Comparison of ENCODE assay signal across 17 cellular contexts in genomic region chr9:97594414-97594921, GRCh38. TPM values are rescaled to one million over a fixed set of nuclear protein-coding genes. Genes with fewer than 3 reads are reported as not detected.
DNase-seq lines count a peak whose midpoint lies in the region; ATAC-seq and TF ChIP-seq lines count a peak whose summit lies in the region.
"Had no signal": no experiment of that assay in that cellular context is flagged by ENCODE, and none has a peak within 500 bp of the region (broad histone marks: within the 10 kb centered on the region; RNA-seq: fewer than 3 reads in every experiment).

No MANE protein-coding gene starts in this region.

- peaks cover 9% of the 10 kb centered on the region for H3K27me3 Mint-ChIP-seq in T-helper 2 cell treated with Interferon-gamma antibody and Interleukin-4, amounts not matched to agents 5 μg/mL and 100 μg/mL, for 36 hours (ENCODE audit: low read depth)
- no peaks in the 10 kb centered on the region for H3K27me3 Mint-ChIP-seq in activated naive CD4-positive, alpha-beta T cell treated with anti-CD3 and anti-CD28 coated beads, Interleukin-2, amount 10 ng/mL, durations not matched to agents 7 days and 5 days

- no peak overlapping the region for H3K4me3 ChIP-seq in HEK293 (ENCODE audit: low read depth, low read length)
- no peak overlapping the region for H3K4me3 ChIP-seq in gastrocnemius medialis
- H3K4me3 ChIP-seq in hepatocyte: no peak overlapping the region
- H3K4me3 ChIP-seq: colonic mucosa, mucosa of descending colon, SJSA1, suprapubic skin had no signal

- CTCF ChIA-PET in HEK293 (lab: Yijun Ruan, JAX): interaction anchor here (1.1 to 5.7 kb wide), 3 partner anchors 18 to 208 kb away, joined by 3 to 102 read pairs (median 38); no protein-coding TSS in a partner anchor
- CTCF ChIA-PET in activated naive CD4-positive, alpha-beta T cell treated with anti-CD3 and anti-CD28 coated beads, Interleukin-2, amount 10 ng/mL, durations not matched to agents 7 days and 5 days (lab: Charles Lee): interaction anchor here (0.7 to 1.9 kb wide), 3 partner anchors 125 to 738 kb away, joined by 4 read pairs; no protein-coding TSS in a partner anchor

- TF ChIP-seq CTCF in HEK293 (tag by site-specific recombination; IDR thresholded peaks at IDR 0.05) (no peak), gastrocnemius medialis (IDR thresholded peaks at IDR 0.05 in 4 of 5, conservative IDR thresholded peaks at IDR 0.05 in 1 of 5) (no peak), hepatocyte (IDR thresholded peaks at IDR 0.05; ENCODE audit: poor library complexity) (no peak)

- peaks cover 0 to 39% of the 10 kb centered on the region in 2 experiments; a peak in 1 of 3 replicates for H3K36me3 ChIP-seq in HEK293 (ENCODE audit: control insufficient read depth in 2 of 2, insufficient read depth in 1 of 2, low read length in 2 of 2)
- H3K36me3 ChIP-seq in gastrocnemius medialis: peaks cover 0 to 27% of the 10 kb centered on the region in 2 donors
- H3K36me3 ChIP-seq in hepatocyte (replicated peaks; ENCODE audit: insufficient read depth, low read depth): no peaks in the 10 kb centered on the region
- H3K36me3 ChIP-seq: colonic mucosa, SJSA1 had no signal

- no peak overlapping the region for H3K4me3 Mint-ChIP-seq in T-helper 2 cell treated with Interferon-gamma antibody and Interleukin-4, amounts not matched to agents 5 μg/mL and 100 μg/mL, for 36 hours
- H3K4me3 Mint-ChIP-seq in activated naive CD4-positive, alpha-beta T cell treated with anti-CD3 and anti-CD28 coated beads, Interleukin-2, amount 10 ng/mL, durations not matched to agents 7 days and 5 days: no peak overlapping the region
- H3K4me3 Mint-ChIP-seq: activated naive CD8-positive, alpha-beta T cell treated with anti-CD3 and anti-CD28 coated beads for 36 hours; CD8-positive, alpha-beta T cell had no signal

- H3K27ac ChIP-seq in HEK293 (ENCODE audit: extremely low read depth, low read depth, low read length) (no peak overlapping the region), gastrocnemius medialis (peak overlapping the region; percentile 83 to 90 (median 88)), hepatocyte (no peak overlapping the region)
- H3K27ac ChIP-seq: colonic mucosa, SJSA1, suprapubic skin had no signal

- peaks cover 2% of the 10 kb centered on the region for H3K36me3 Mint-ChIP-seq in T-helper 2 cell treated with Interferon-gamma antibody and Interleukin-4, amounts not matched to agents 5 μg/mL and 100 μg/mL, for 36 hours (ENCODE audit: low read depth)
- no peaks in the 10 kb centered on the region for H3K36me3 Mint-ChIP-seq in activated naive CD4-positive, alpha-beta T cell treated with anti-CD3 and anti-CD28 coated beads, Interleukin-2, amount 10 ng/mL, durations not matched to agents 7 days and 5 days
- H3K36me3 Mint-ChIP-seq: activated naive CD8-positive, alpha-beta T cell treated with anti-CD3 and anti-CD28 coated beads for 36 hours had no signal

- H2AFZ ChIP-seq in hepatocyte: no peak overlapping the region

- no peaks in the 10 kb centered on the region for H3K4me1 ChIP-seq in HEK293 (ENCODE audit: control insufficient read depth, insufficient read depth, low read length)
- peaks cover 65 to 77% of the 10 kb centered on the region in 2 donors for H3K4me1 ChIP-seq in gastrocnemius medialis
- no peaks in the 10 kb centered on the region for H3K4me1 ChIP-seq in hepatocyte (ENCODE audit: insufficient read depth)
- H3K4me1 ChIP-seq: colonic mucosa, SJSA1 had no signal

- H3K27ac Mint-ChIP-seq in T-helper 2 cell treated with Interferon-gamma antibody and Interleukin-4, amounts not matched to agents 5 μg/mL and 100 μg/mL, for 36 hours: no peak overlapping the region
- no peak overlapping the region for H3K27ac Mint-ChIP-seq in activated naive CD4-positive, alpha-beta T cell treated with anti-CD3 and anti-CD28 coated beads, Interleukin-2, amount 10 ng/mL, durations not matched to agents 7 days and 5 days
- H3K27ac Mint-ChIP-seq: activated naive CD8-positive, alpha-beta T cell treated with anti-CD3 and anti-CD28 coated beads for 36 hours; CD8-positive, alpha-beta T cell had no signal

- 86% methylated on average over 10 of the region's 10 CpGs for WGBS in hepatocyte (ENCODE audit: low lambda C conversion rate, missing lambda C conversion rate)

- peaks cover 9% of the 10 kb centered on the region for H3K4me1 Mint-ChIP-seq in T-helper 2 cell treated with Interferon-gamma antibody and Interleukin-4, amounts not matched to agents 5 μg/mL and 100 μg/mL, for 36 hours (ENCODE audit: low read depth)
- peaks cover 8% of the 10 kb centered on the region for H3K4me1 Mint-ChIP-seq in activated naive CD4-positive, alpha-beta T cell treated with anti-CD3 and anti-CD28 coated beads, Interleukin-2, amount 10 ng/mL, durations not matched to agents 7 days and 5 days

- H3K27me3 ChIP-seq in gastrocnemius medialis: no peaks in the 10 kb centered on the region
- H3K27me3 ChIP-seq in hepatocyte: no peaks in the 10 kb centered on the region
- H3K27me3 ChIP-seq: colonic mucosa, SJSA1, suprapubic skin had no signal

- no peaks in the 10 kb centered on the region for H4K20me1 ChIP-seq in hepatocyte (ENCODE audit: insufficient read depth, poor library complexity, severe bottlenecking)

- ATAC-seq in Right ventricle myocardium superior (ENCODE audit: poor library complexity): peak; percentile 75
- peak; percentile 79 to 80 for ATAC-seq in gastrocnemius medialis
- ATAC-seq: CD8-positive, alpha-beta T cell; mucosa of descending colon had no signal

- H3K79me2 ChIP-seq in hepatocyte: no peaks in the 10 kb centered on the region

- intact Hi-C loops in Right ventricle myocardium superior (cut with DNase I) (loop anchor here (10.0 kb wide), 1 partner anchor 90 kb away; the partner anchor contains the start of gene TMOD1), gastrocnemius medialis (cut with DNase I; ENCODE audit: low total_unique reads) (loop anchor here (5.0 kb wide), 2 partner anchors 37 to 57 kb away; no protein-coding TSS in a partner anchor)

- POLR2A ChIA-PET in HEK293 (lab: Yijun Ruan, JAX): no interaction called here

- H3K4me2 ChIP-seq in hepatocyte: no peak overlapping the region

- H3K9me3 Mint-ChIP-seq in T-helper 2 cell treated with Interferon-gamma antibody and Interleukin-4, amounts not matched to agents 5 μg/mL and 100 μg/mL, for 36 hours: no peaks in the 10 kb centered on the region
- H3K9me3 Mint-ChIP-seq in activated naive CD4-positive, alpha-beta T cell treated with anti-CD3 and anti-CD28 coated beads, Interleukin-2, amount 10 ng/mL, durations not matched to agents 7 days and 5 days: no peaks in the 10 kb centered on the region
- H3K9me3 Mint-ChIP-seq: activated naive CD8-positive, alpha-beta T cell treated with anti-CD3 and anti-CD28 coated beads for 36 hours; CD8-positive, alpha-beta T cell had no signal

- in situ Hi-C loops in gastrocnemius medialis (cut with MboI; ENCODE audit: low sequenced_read_pairs in 4 of 4): loop anchor here in 1 of 4 donors (10.0 kb wide), 1 partner anchor 90 kb away; the partner anchor contains the start of gene TMOD1

- H3K9me3 ChIP-seq in HEK293 (ENCODE audit: control insufficient read depth, insufficient read depth, low read depth, low read length) (no peaks in the 10 kb centered on the region), gastrocnemius medialis (no peaks in the 10 kb centered on the region), hepatocyte (ENCODE audit: low read depth) (no peaks in the 10 kb centered on the region)
- H3K9me3 ChIP-seq: colonic mucosa, mucosa of descending colon, SJSA1, suprapubic skin had no signal

- no peaks in the 10 kb centered on the region for H3K9me2 ChIP-seq in hepatocyte (replicated peaks; ENCODE audit: insufficient read depth)

- DNase-seq in NCI-H446 (lab: John Stamatoyannopoulos, UW): peak; percentile 11 to 67
- peak; percentile 75 for DNase-seq in Right ventricle myocardium superior
- peak; percentile 94 to 98 for DNase-seq in gastrocnemius medialis
- DNase-seq in T-helper 2 cell treated with Interferon-gamma antibody and Interleukin-4, amounts not matched to agents 5 μg/mL and 100 μg/mL, for 36 hours (ENCODE audit: low spot score): no peak
- no peak for DNase-seq in activated naive CD4-positive, alpha-beta T cell treated with anti-CD3 and anti-CD28 coated beads, Interleukin-2, amount 10 ng/mL, durations not matched to agents 7 days and 5 days
- DNase-seq in hepatocyte (ENCODE audit: low spot score): no peak
- no peak for DNase-seq in activated effector memory CD4-positive, alpha-beta T cell treated with anti-CD3 and anti-CD28 coated beads, Interleukin-2, amount 50 U/mL, for 16 hours
- DNase-seq: activated CD8-positive, alpha-beta memory T cell treated with anti-CD3 and anti-CD28 coated beads, Interleukin-2, amount 50 U/mL, for 48 hours; activated naive CD8-positive, alpha-beta T cell treated with anti-CD3 and anti-CD28 coated beads for 36 hours; CD8-positive, alpha-beta T cell; colonic mucosa; KBM-7; mucosa of descending colon; NCI-H774 had no signal

- TF ChIP-seq POLR2A in gastrocnemius medialis (IDR thresholded peaks at IDR 0.05): peak in 1 of 2 donors; percentile 13

TF ChIP-seq in HEK293, 187 proteins besides CTCF, POLR2A, EP300 and RAD21 (continues in another document):
- TF ChIP-seq ZNF701 (tag by site-specific recombination; IDR thresholded peaks at IDR 0.05): no peak

RNA-seq across cellular contexts. Expression of gene TSTD2, which starts 38.7 kb away (rescaled TPM):
- total RNA-seq in Right ventricle myocardium superior: 26.1 TPM
- 10 to 100 TPM; 11.6 to 19.9 (median 14.5) TPM for total RNA-seq in gastrocnemius medialis
- 17.0 and 19.0 TPM in 2 replicates for total RNA-seq in hepatocyte
- polyA plus RNA-seq in hepatocyte: 4.3 and 11.2 TPM in 2 replicates

RNA-seq across cellular contexts. Expression of gene NCBP1, which starts 39.2 kb away (rescaled TPM):
- 20.0 TPM for total RNA-seq in Right ventricle myocardium superior
- total RNA-seq in gastrocnemius medialis: 10 to 100 TPM in 3 of 4 donors, 1 to 10 TPM in 1; 8.2 to 17.2 (median 15.7) TPM
- 30.3 and 33.0 TPM in 2 replicates for total RNA-seq in hepatocyte
- 22.6 and 27.6 TPM in 2 replicates for polyA plus RNA-seq in hepatocyte

Comparison
In these comparisons a context has a peak if more than half of its experiments do, and no peak if none do; other contexts are left out.
1. H3K27ac ChIP-seq: peak in gastrocnemius medialis (4 of 4); none in HEK293 (single experiment) and hepatocyte (single experiment).
2. DNase-seq: peak in NCI-H446 (2 of 2), Right ventricle myocardium superior (single experiment) and gastrocnemius medialis (2 of 2); none in T-helper 2 cell treated with Interferon-gamma antibody and Interleukin-4, amounts not matched to agents 5 μg/mL and 100 μg/mL, for 36 hours (single experiment), activated naive CD4-positive, alpha-beta T cell treated with anti-CD3 and anti-CD28 coated beads, Interleukin-2, amount 10 ng/mL, durations not matched to agents 7 days and 5 days (single experiment), hepatocyte (single experiment) and activated effector memory CD4-positive, alpha-beta T cell treated with anti-CD3 and anti-CD28 coated beads, Interleukin-2, amount 50 U/mL, for 16 hours (single experiment).